ENCODE assay signal across 8 cellular contexts in the genomic region with DNA sequence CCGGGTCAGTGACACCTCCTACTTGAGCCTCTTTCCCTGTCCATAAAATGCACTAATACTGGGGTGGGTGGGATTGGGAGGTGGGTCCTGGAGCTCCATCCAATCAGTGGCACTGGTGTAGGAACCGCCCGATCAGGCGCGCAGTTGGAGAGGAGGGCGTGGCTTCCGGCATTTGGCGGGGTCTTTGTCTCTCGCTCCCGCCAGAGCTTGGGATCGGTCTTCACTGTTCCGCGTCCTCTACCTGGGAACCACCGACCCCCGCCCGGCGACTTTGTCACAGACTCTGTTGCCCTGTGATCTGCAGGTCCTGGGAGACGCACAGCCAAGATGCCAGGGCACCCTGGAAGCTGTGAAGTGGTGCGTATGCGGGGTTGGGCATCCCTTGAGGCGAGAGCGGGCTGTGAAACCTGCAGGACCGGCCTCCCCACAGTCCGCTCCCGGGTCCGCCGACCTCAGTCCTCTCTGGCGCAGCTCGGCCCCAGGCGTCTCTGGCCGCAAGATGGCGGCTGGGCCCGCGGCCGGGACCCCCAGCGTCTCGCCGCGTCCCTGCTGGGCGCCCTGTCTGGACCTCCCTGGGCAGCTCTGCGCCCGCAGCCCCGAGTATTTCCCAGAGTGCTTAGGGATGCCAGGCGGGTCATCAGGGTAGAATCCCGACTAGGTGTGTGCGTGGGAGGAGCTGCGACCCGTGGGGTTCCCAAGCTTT. TPM values are rescaled to one million over a fixed set of nuclear protein-coding genes. Genes with fewer than 3 reads are reported as not detected.
DNase-seq lines count a peak whose midpoint lies in the region; ATAC-seq and TF ChIP-seq lines count a peak whose summit lies in the region.

No MANE protein-coding gene starts in this region.

- H3K9me3 ChIP-seq in adipocyte (ENCODE audit: control insufficient read depth, low read length) (no peaks in the 10 kb centered on the region), right atrium auricular region (no peaks in the 10 kb centered on the region), prostate gland (no peaks in the 10 kb centered on the region)

- no peaks in the 10 kb centered on the region for H3K79me2 ChIP-seq in ACC112 (ENCODE audit: control insufficient read depth, insufficient read depth, low read length, unreplicated experiment)

- no peak overlapping the region for H2AFZ ChIP-seq in ACC112 (ENCODE audit: low read length, unreplicated experiment)

- H3K9ac ChIP-seq in adipocyte (ENCODE audit: low read length), result peak overlapping the region; percentile 34

- ATAC-seq in HG03521 (IDR thresholded peaks at IDR 0.05; ENCODE audit: unreplicated experiment), result no peak
- ATAC-seq in HG03175 (IDR thresholded peaks at IDR 0.05; ENCODE audit: unreplicated experiment), result no peak

- H3K4me1 ChIP-seq in ACC112 (ENCODE audit: control insufficient read depth, insufficient read depth, low read length, unreplicated experiment) (no peaks in the 10 kb centered on the region), adipocyte (ENCODE audit: control insufficient read depth, insufficient read depth, low read length) (no peaks in the 10 kb centered on the region), right atrium auricular region (peaks cover 0 to 12% of the 10 kb centered on the region in 2 donors), prostate gland (replicated peaks) (peaks cover 3% of the 10 kb centered on the region)

- no peak overlapping the region for H3K27ac ChIP-seq in ACC112 (ENCODE audit: low read depth, low read length)
- peak overlapping the region; percentile 18 to 36 for H3K27ac ChIP-seq in right atrium auricular region
- H3K27ac ChIP-seq in prostate gland, result peak overlapping the region in 1 of 2 donors; percentile 17

- intact Hi-C loops in prostate gland (cut with DNase I), result no loop called here

- H3K4me3 ChIP-seq in ACC112 (ENCODE audit: low read depth, low read length) (peak overlapping the region; percentile 74), adipocyte (ENCODE audit: low read length) (peak overlapping the region; percentile 79), right atrium auricular region (peak overlapping the region; percentile 47 to 67), prostate gland (peak overlapping the region; percentile 40 to 46)

- DNase-seq in NCI-H1930 (lab: John Stamatoyannopoulos, UW), result peak; percentile 57 to 59
- peak; percentile 65 for DNase-seq in adipocyte (ENCODE audit: low read depth)
- DNase-seq in right atrium auricular region (ENCODE audit: low spot score), result peak; percentile 64
- DNase-seq in prostate gland (ENCODE audit: low spot score), result peak; percentile 53

- no peaks in the 10 kb centered on the region for H3K27me3 ChIP-seq in ACC112 (ENCODE audit: insufficient read depth, low read length)
- H3K27me3 ChIP-seq in adipocyte (replicated peaks; ENCODE audit: control insufficient read depth, insufficient read depth, low read length), result no peaks in the 10 kb centered on the region
- no peaks in the 10 kb centered on the region for H3K27me3 ChIP-seq in right atrium auricular region
- no peaks in the 10 kb centered on the region for H3K27me3 ChIP-seq in prostate gland (replicated peaks; ENCODE audit: insufficient read depth)

- TF ChIP-seq POLR2A in GM19099 (IDR thresholded peaks at IDR 0.05; ENCODE audit: extremely low read depth, insufficient read length, low read depth), result peak; percentile 42
- TF ChIP-seq POLR2A in prostate gland (IDR thresholded peaks at IDR 0.05), result no peak

- WGBS in prostate gland, result 1% methylated on average over 42 of the region's 48 CpGs

- H3K36me3 ChIP-seq in ACC112 (ENCODE audit: insufficient read depth, low read length), result no peaks in the 10 kb centered on the region
- H3K36me3 ChIP-seq in adipocyte (ENCODE audit: control insufficient read depth, insufficient read depth, low read length, severe bottlenecking), result no peaks in the 10 kb centered on the region
- H3K36me3 ChIP-seq in right atrium auricular region, result no peaks in the 10 kb centered on the region
- no peaks in the 10 kb centered on the region for H3K36me3 ChIP-seq in prostate gland

- TF ChIP-seq CTCF in right atrium auricular region (IDR thresholded peaks at IDR 0.05), result no peak
- TF ChIP-seq CTCF in prostate gland (IDR thresholded peaks at IDR 0.05), result no peak

RNA-seq across cellular contexts. Expression of gene ZNF730, which starts 41.6 kb away (rescaled TPM):
- not detected for total RNA-seq in right atrium auricular region
- total RNA-seq in prostate gland, result 1 to 10 TPM in 1 of 2 donors, under 1 TPM in 1; 0.55 to 2.6 TPM
